8 cellular contexts compared by ENCODE assay signal in the genomic region with DNA sequence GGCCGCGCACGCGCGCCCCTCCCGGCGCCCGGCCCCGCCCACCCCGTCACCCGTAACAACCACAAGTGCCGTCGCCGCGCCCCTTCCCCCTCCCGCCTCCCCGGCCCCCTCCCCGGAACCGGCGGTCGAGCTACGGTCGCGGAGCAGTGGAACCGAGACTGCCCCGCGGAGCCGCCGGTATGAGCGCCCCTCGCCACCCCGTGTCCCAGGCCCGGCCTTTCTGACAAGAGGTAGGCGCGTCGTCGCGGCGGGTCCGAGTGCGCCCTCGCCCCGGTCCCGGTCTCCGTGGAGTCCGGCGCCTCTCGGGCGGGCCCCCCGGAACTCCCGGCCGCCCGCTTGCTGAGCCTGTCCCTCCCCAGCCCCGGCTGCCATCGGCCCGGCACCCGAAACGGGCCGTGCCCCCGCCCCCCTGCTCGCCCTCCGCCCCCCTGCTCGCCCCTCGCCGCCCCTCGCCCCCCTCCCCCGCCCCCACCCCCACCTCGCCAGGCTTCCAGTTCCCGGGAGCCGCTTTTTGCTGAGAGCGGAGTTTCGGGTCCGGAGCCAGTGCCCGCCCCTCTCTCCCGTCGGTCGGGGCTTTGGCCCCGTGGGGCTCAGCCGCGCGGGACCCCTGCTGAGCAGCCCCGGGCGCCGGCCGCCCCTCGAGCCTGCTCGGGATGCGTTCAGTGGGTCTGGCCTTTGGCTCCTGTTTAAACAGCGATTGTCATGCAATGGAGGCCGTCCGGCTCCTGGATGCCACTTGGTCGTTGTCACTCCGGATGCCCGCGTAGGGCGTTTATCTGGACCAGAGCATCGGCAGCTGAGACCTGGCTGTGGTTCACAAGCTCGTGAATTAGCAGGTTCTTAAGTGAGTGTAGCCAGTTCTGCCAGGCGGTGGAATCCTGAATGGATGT. TPM values are rescaled to one million over a fixed set of nuclear protein-coding genes. Genes with fewer than 3 reads are reported as not detected.
DNase-seq lines count a peak whose midpoint lies in the region; ATAC-seq and TF ChIP-seq lines count a peak whose summit lies in the region.

SEC14L1 (plus strand) TSS at position 92 of the 890 bp plus-strand sequence. CDS start 2,628 bp downstream, outside the sequence.

- H2AFZ ChIP-seq in PC-9 = peak within 1 kb of the TSS; percentile 72

- H3K27ac ChIP-seq in PC-9 (peak within 1 kb of the TSS; percentile 72), heart right ventricle (peak within 1 kb of the TSS; percentile 91 to 97 (median 96))

- H3F3A ChIP-seq in PC-9 (ENCODE audit: insufficient read depth, low read depth) = peaks cover 31% of the 10 kb centered on the region; the same call in 1 of the 2 replicates

- ATAC-seq in HG03039 (IDR thresholded peaks at IDR 0.05; ENCODE audit: unreplicated experiment) (peak; percentile 42), heart right ventricle (peak in 3 of 8 donors; percentile 0 to 83 (median 82)), HG03280 (IDR thresholded peaks at IDR 0.05; ENCODE audit: unreplicated experiment) (no peak)

- BruUV-seq in PC-9 (replicated peaks; lab: Mats Ljungman, UMichigan) = no TSS peak

- no peaks in the 10 kb centered on the region for H3K9me2 ChIP-seq in PC-9 (ENCODE audit: insufficient read depth)

- H3K27me3 Mint-ChIP-seq in activated naive CD8-positive, alpha-beta T cell = no peaks in the 10 kb centered on the region
- no peaks in the 10 kb centered on the region for H3K27me3 Mint-ChIP-seq in progenitor cell of endocrine pancreas

- H3K4me1 Mint-ChIP-seq in activated naive CD8-positive, alpha-beta T cell (ENCODE audit: low read depth) = peaks cover 59% of the 10 kb centered on the region
- peaks cover 20% of the 10 kb centered on the region for H3K4me1 Mint-ChIP-seq in progenitor cell of endocrine pancreas (ENCODE audit: low read depth)

- intact Hi-C loops in PC-9 (cut with micrococcal nuclease; ENCODE audit: unreplicated experiment) = loop anchor here (1.0 kb wide), 2 partner anchors 16 to 41 kb away; no protein-coding TSS in a partner anchor
- intact Hi-C loops in heart right ventricle (cut with DNase I) = loop anchor here in 8 of 10 donors (2.0 to 10.0 kb wide), 6 partner anchors 44 to 66 kb away; no protein-coding TSS in a partner anchor

- TF ChIP-seq CTCF in PC-9 (conservative IDR thresholded peaks at IDR 0.05) (no peak), heart right ventricle (IDR thresholded peaks at IDR 0.05) (no peak), progenitor cell of endocrine pancreas (IDR thresholded peaks at IDR 0.05; ENCODE audit: unreplicated experiment) (no peak)

- H3K36me3 ChIP-seq in PC-9 (ENCODE audit: low read depth) (0 out of 2 replicates have a peak, but pooled peaks cover 8% of the 10 kb centered on the region), heart right ventricle (peaks cover 0 to 40% (median 4%) of the 10 kb centered on the region in 9 donors)

- H3K4me2 ChIP-seq in PC-9 = peak within 1 kb of the TSS; percentile 97

- peak within 1 kb of the TSS; percentile 95 for H3K27ac Mint-ChIP-seq in activated naive CD8-positive, alpha-beta T cell
- peak within 1 kb of the TSS; percentile 77 for H3K27ac Mint-ChIP-seq in progenitor cell of endocrine pancreas

- H4K20me1 ChIP-seq in PC-9 (ENCODE audit: insufficient read depth) = no peaks in the 10 kb centered on the region

- H3K79me2 ChIP-seq in PC-9 (ENCODE audit: low read depth) = peaks cover 26% of the 10 kb centered on the region

- peaks cover 46% of the 10 kb centered on the region for H3K4me1 ChIP-seq in PC-9 (replicated peaks; ENCODE audit: insufficient read depth)
- H3K4me1 ChIP-seq in heart right ventricle = peaks cover 7 to 77% (median 26%) of the 10 kb centered on the region in 9 donors

- DNase-seq in NCI-H82 (lab: John Stamatoyannopoulos, UW) = peak; percentile 60
- DNase-seq in NCI-H82 treated with DMSO at 0.1 percent for 48 hours (lab: John Stamatoyannopoulos, UW; ENCODE audit: unreplicated experiment) = no peak
- peak; percentile 44 to 46 for DNase-seq in PC-9
- peak in 1 of 2 donors; percentile 54 for DNase-seq in heart right ventricle
- peak; percentile 28 for DNase-seq in progenitor cell of endocrine pancreas (ENCODE audit: low spot score, unreplicated experiment)

- POLR2A ChIA-PET in PC-9 (lab: Charles Lee; ENCODE audit: unreplicated experiment) = interaction anchor here (0.6 to 1.5 kb wide), 14 partner anchors 8 to 1014 kb away, joined by 3 to 14 read pairs (median 4); no protein-coding TSS in a partner anchor

- H3K9me3 ChIP-seq in PC-9 (ENCODE audit: insufficient read depth, low read depth) (no peaks in the 10 kb centered on the region), heart right ventricle (peaks cover 0 to 29% (median 0%) of the 10 kb centered on the region in 11 donors)

- H3K9me3 Mint-ChIP-seq in activated naive CD8-positive, alpha-beta T cell (ENCODE audit: low read depth) = no peaks in the 10 kb centered on the region
- H3K9me3 Mint-ChIP-seq in progenitor cell of endocrine pancreas (ENCODE audit: low read depth) = peaks cover 8% of the 10 kb centered on the region

- no peaks in the 10 kb centered on the region for H3K27me3 ChIP-seq in PC-9 (ENCODE audit: insufficient read depth, low read depth)
- H3K27me3 ChIP-seq in heart right ventricle = no peaks in the 10 kb centered on the region

- H3K36me3 Mint-ChIP-seq in activated naive CD8-positive, alpha-beta T cell = peaks cover 8% of the 10 kb centered on the region
- H3K36me3 Mint-ChIP-seq in progenitor cell of endocrine pancreas (ENCODE audit: insufficient read depth) = peaks cover 1% of the 10 kb centered on the region

- peak within 1 kb of the TSS; percentile 90 for H3K4me3 Mint-ChIP-seq in activated naive CD8-positive, alpha-beta T cell
- H3K4me3 Mint-ChIP-seq in progenitor cell of endocrine pancreas (ENCODE audit: low read depth) = peak within 1 kb of the TSS; percentile 84

- peak within 1 kb of the TSS; percentile 78 for H3K4me3 ChIP-seq in PC-9
- peak within 1 kb of the TSS; percentile 49 to 91 (median 80) for H3K4me3 ChIP-seq in heart right ventricle

- 0 to 1% methylated on average over 56 to 98 of the region's 99 CpGs for WGBS in heart right ventricle, 2 donors

- CTCF ChIA-PET in PC-9 (lab: Charles Lee) = interaction anchor here (0.7 kb wide), 2 partner anchors 16 to 312 kb away, joined by 3 to 4 read pairs; no protein-coding TSS in a partner anchor

RNA-seq across cellular contexts. Expression of gene SEC14L1, which starts in this region (rescaled TPM):
- total RNA-seq in PC-9 (2021) (66.0 and 83.1 TPM in 2 replicates), heart right ventricle (10 to 100 TPM; 38.7 to 88.8 (median 55.3) TPM), progenitor cell of endocrine pancreas (90.8 and 98.3 TPM in 2 replicates)
- polyA plus RNA-seq in heart right ventricle = 10 to 100 TPM; 36.1 to 42.3 TPM
